Comparison of ENCODE assay signal across 8 cellular contexts in genomic region chr12:100142851-100143559, GRCh38. TPM values are rescaled to one million over a fixed set of nuclear protein-coding genes. Genes with fewer than 3 reads are reported as not detected.
A peak's percentile ranks its signal among the peaks of the same experiment; 100 is the strongest.
DNase-seq lines count a peak whose midpoint lies in the region; TF ChIP-seq lines count a peak whose summit lies in the region.

Gene BLTP3B (minus strand): TSS chr12:100142874. CDS start chr12:100142635, 239 bp downstream.

- H3K4ac ChIP-seq in H9 (ENCODE audit: low read depth, low read length), result no peak within 1 kb of the TSS

- H3K4me1 Mint-ChIP-seq in H9 (peaks cover 41% of the 10 kb centered on the region in 2 experiments), nephron progenitor cell (peaks cover 24% of the 10 kb centered on the region)
- H3K4me1 Mint-ChIP-seq in stimulated activated naive CD8-positive, alpha-beta T cell treated with anti-CD3 and anti-CD28 coated beads, Interleukin-15, Interleukin-2, amounts not matched to agents 100 ng/mL and 50 ng/mL, for 24 hours (ENCODE audit: low read depth), result peaks cover 42% of the 10 kb centered on the region

- no peak within 1 kb of the TSS for H3K56ac ChIP-seq in H9 (ENCODE audit: insufficient read length, low read depth, low read length)

- H4K5ac ChIP-seq in H9 (ENCODE audit: insufficient read length, low read depth, low read length), result no peak within 1 kb of the TSS

- peak within 1 kb of the TSS; percentile 96 for H3K14ac ChIP-seq in H9 (ENCODE audit: insufficient read depth, low read length)

- no peaks in the 10 kb centered on the region for H3K27me3 ChIP-seq in H9 (ENCODE audit: insufficient read depth, low read length)

- H3K79me2 ChIP-seq in H9 (ENCODE audit: insufficient read depth, low read length), result peaks cover 1% of the 10 kb centered on the region; the same call in 1 of the 2 replicates

- H3K4me2 ChIP-seq in H9 (ENCODE audit: insufficient read depth, insufficient read length, low read length), result peak within 1 kb of the TSS; percentile 63

- peaks cover 10% of the 10 kb centered on the region in 2 experiments; a peak in 4 of 5 replicates for H3K9me3 Mint-ChIP-seq in H9
- peaks cover 9% of the 10 kb centered on the region for H3K9me3 Mint-ChIP-seq in nephron progenitor cell
- no peaks in the 10 kb centered on the region for H3K9me3 Mint-ChIP-seq in stimulated activated naive CD8-positive, alpha-beta T cell treated with anti-CD3 and anti-CD28 coated beads, Interleukin-15, Interleukin-2, amounts not matched to agents 100 ng/mL and 50 ng/mL, for 24 hours

- WGBS in H9 (ENCODE audit: extremely low coverage, insufficient read length, low lambda C conversion rate), result no CpG with 5 or more reads among the region's 35 CpGs

- no peaks in the 10 kb centered on the region for H3K9me3 ChIP-seq in H9 (ENCODE audit: control insufficient read depth, low read depth, low read length)

- no peak within 1 kb of the TSS for H2BK120ac ChIP-seq in H9 (ENCODE audit: low read depth, low read length, poor library complexity, severe bottlenecking)

- peak within 1 kb of the TSS; percentile 92 to 98 (median 97) for H3K27ac Mint-ChIP-seq in H9
- peak within 1 kb of the TSS; percentile 99 for H3K27ac Mint-ChIP-seq in nephron progenitor cell
- peak within 1 kb of the TSS; percentile 100 for H3K27ac Mint-ChIP-seq in stimulated activated naive CD8-positive, alpha-beta T cell treated with anti-CD3 and anti-CD28 coated beads, Interleukin-15, Interleukin-2, amounts not matched to agents 100 ng/mL and 50 ng/mL, for 24 hours

- no peaks in the 10 kb centered on the region for H3K4me1 ChIP-seq in H9 (ENCODE audit: insufficient read depth, low read length)

- no peak within 1 kb of the TSS for H2BK5ac ChIP-seq in H9 (ENCODE audit: insufficient read length, low read length)

- H2AFZ ChIP-seq in H9 (ENCODE audit: low read length), result no peak within 1 kb of the TSS

- H4K91ac ChIP-seq in H9 (ENCODE audit: insufficient read length, low read depth, low read length), result no peak within 1 kb of the TSS

- H3K4me3 Mint-ChIP-seq in H9, result peak within 1 kb of the TSS; percentile 91 to 98
- peak within 1 kb of the TSS; percentile 89 for H3K4me3 Mint-ChIP-seq in nephron progenitor cell
- H3K4me3 Mint-ChIP-seq in stimulated activated naive CD8-positive, alpha-beta T cell treated with anti-CD3 and anti-CD28 coated beads, Interleukin-15, Interleukin-2, amounts not matched to agents 100 ng/mL and 50 ng/mL, for 24 hours, result peak within 1 kb of the TSS; percentile 97

- H3K18ac ChIP-seq in H9 (ENCODE audit: insufficient read length, low read depth, low read length), result peak within 1 kb of the TSS; percentile 94

- peak within 1 kb of the TSS; percentile 86 for H3K9ac ChIP-seq in H9 (ENCODE audit: extremely low read depth, insufficient read length, low read length)

- H2BK15ac ChIP-seq in H9 (ENCODE audit: low read depth, low read length), result no peak within 1 kb of the TSS

- H3K27me3 Mint-ChIP-seq in H9 (ENCODE audit: low read depth) (no peaks in the 10 kb centered on the region), nephron progenitor cell (ENCODE audit: low read depth, poor library complexity) (no peaks in the 10 kb centered on the region)
- no peaks in the 10 kb centered on the region for H3K27me3 Mint-ChIP-seq in stimulated activated naive CD8-positive, alpha-beta T cell treated with anti-CD3 and anti-CD28 coated beads, Interleukin-15, Interleukin-2, amounts not matched to agents 100 ng/mL and 50 ng/mL, for 24 hours

- H4K8ac ChIP-seq in H9 (replicated peaks; ENCODE audit: insufficient read length, low read depth, low read length), result no peak within 1 kb of the TSS

- H2BK12ac ChIP-seq in H9 (ENCODE audit: insufficient read length, low read depth, low read length), result no peak within 1 kb of the TSS

- no peak within 1 kb of the TSS for H2BK20ac ChIP-seq in H9 (ENCODE audit: low read depth, low read length, poor library complexity, severe bottlenecking)

- no peaks in the 10 kb centered on the region for H3K79me1 ChIP-seq in H9 (ENCODE audit: insufficient read depth, low read depth, low read length, poor library complexity, severe bottlenecking)

- H4K20me1 ChIP-seq in H9 (ENCODE audit: control insufficient read depth, insufficient read depth, insufficient read length), result no peaks in the 10 kb centered on the region

- H3K36me3 Mint-ChIP-seq in H9 (ENCODE audit: insufficient read depth in 1 of 3, low read depth in 3 of 3) (peaks cover 0 to 10% (median 7%) of the 10 kb centered on the region in 3 experiments; a peak in 5 of 7 replicates), nephron progenitor cell (ENCODE audit: low read depth) (peaks cover 3% of the 10 kb centered on the region)
- peaks cover 20% of the 10 kb centered on the region for H3K36me3 Mint-ChIP-seq in stimulated activated naive CD8-positive, alpha-beta T cell treated with anti-CD3 and anti-CD28 coated beads, Interleukin-15, Interleukin-2, amounts not matched to agents 100 ng/mL and 50 ng/mL, for 24 hours (ENCODE audit: low read depth)

- H3K23ac ChIP-seq in H9 (ENCODE audit: insufficient read length, low read depth, low read length), result no peak within 1 kb of the TSS

- H3K23me2 ChIP-seq in H9 (ENCODE audit: insufficient read length, low read depth, low read length, poor library complexity, severe bottlenecking), result peaks cover 6% of the 10 kb centered on the region

- H3K4me3 ChIP-seq in fibroblast of the aortic adventitia (ENCODE audit: low read depth, low read length), result peak within 1 kb of the TSS; percentile 96

- H3T11ph ChIP-seq in H9 (ENCODE audit: low read length), result no peak within 1 kb of the TSS

- H3K27ac ChIP-seq in H9 (ENCODE audit: insufficient read length, low read depth, low read length), result no peak within 1 kb of the TSS

- TF ChIP-seq CTCF in H9 (conservative IDR thresholded peaks at IDR 0.05), result no peak
- TF ChIP-seq CTCF in fibroblast of the aortic adventitia (IDR thresholded peaks at IDR 0.05; ENCODE audit: insufficient read depth, low read length), result no peak
- no peak for TF ChIP-seq CTCF in nephron progenitor cell (IDR thresholded peaks at IDR 0.05)

- DNase-seq in EL (peak; percentile 87), H9 (peak; percentile 97), M059J (ENCODE audit: low read depth) (peak; percentile 85), SHP77 (lab: John Stamatoyannopoulos, UW) (peak; percentile 74 to 90), fibroblast of the aortic adventitia (ENCODE audit: low read depth) (peak; percentile 63), nephron progenitor cell (peak; percentile 97)
- peak; percentile 92 for DNase-seq in activated effector memory CD4-positive, alpha-beta T cell treated with Interleukin-2 at 50 U/mL for 16 hours

- no peak within 1 kb of the TSS for H2AK5ac ChIP-seq in H9 (ENCODE audit: insufficient read length, low read length)

RNA-seq across cellular contexts. Expression of gene BLTP3B, which starts in this region (rescaled TPM):
- 20.7 and 23.9 TPM in 2 replicates for total RNA-seq in H9 (2021)
- 18.5 and 25.1 TPM in 2 replicates for total RNA-seq in M059J (2014; rRNA removed; shearing (Covaris generic))
- 54.7 and 72.9 TPM in 2 replicates for total RNA-seq in fibroblast of the aortic adventitia (ENCODE audit: low replicate concordance)
